ENCODE assay signal across 16 cellular contexts in genomic region chr9:85166808-85167545, GRCh38.
"Had no signal": no experiment of that assay in that cellular context is flagged by ENCODE, and none has a peak within 500 bp of the region (broad histone marks: within the 10 kb centered on the region; RNA-seq: fewer than 3 reads in every experiment).

No MANE protein-coding gene starts in this region.

- H3K4me3 Mint-ChIP-seq: natural killer cell treated with Interleukin-12 subunit alpha and Interleukin-12 subunit beta and Interleukin-15 and Interleukin-18, amount 100 ng/mL, for 72 hours had no signal

- H3K4me1 ChIP-seq: esophagus muscularis mucosa, gastroesophageal sphincter, pancreas had no signal

- H3K27ac Mint-ChIP-seq: natural killer cell treated with Interleukin-12 subunit alpha and Interleukin-12 subunit beta and Interleukin-15 and Interleukin-18, amount 100 ng/mL, for 72 hours; progenitor cell of endocrine pancreas had no signal

- H3K27me3 Mint-ChIP-seq: progenitor cell of endocrine pancreas had no signal

- H3K4me3 ChIP-seq: esophagus muscularis mucosa, gastroesophageal sphincter, pancreas had no signal

- H3K27ac ChIP-seq: epithelial cell of prostate, esophagus muscularis mucosa, gastroesophageal sphincter, pancreas had no signal

- DNase-seq: effector memory CD4-positive, alpha-beta T cell; glutamatergic neuron; left colon; occipital lobe; pancreas; right cardiac atrium; small intestine; stimulated activated CD4-positive, alpha-beta T cell treated with anti-CD3 and anti-CD28 coated beads, Interleukin-12 subunit alpha, Interleukin-12 subunit beta, amount 100 ng/mL, for 4 hours; stimulated activated CD4-positive, alpha-beta T cell treated with anti-CD3 and anti-CD28 coated beads, Interleukin-2, amount 100 ng/mL, for 48 hours; stimulated activated naive CD4-positive, alpha-beta T cell treated with Interleukin-2 at 50 U/mL for 16 hours; trophoblast cell had no signal

- H3K36me3 ChIP-seq: esophagus muscularis mucosa, gastroesophageal sphincter, pancreas had no signal

- H3K27me3 ChIP-seq: esophagus muscularis mucosa, gastroesophageal sphincter, pancreas had no signal

- FAIRE-seq: pancreas, small intestine had no signal

- ATAC-seq: gastroesophageal sphincter; left colon; natural killer cell treated with Interleukin-12 subunit alpha and Interleukin-12 subunit beta and Interleukin-15 and Interleukin-18, amount 100 ng/mL, for 72 hours; pancreas; right cardiac atrium had no signal
